Comparison of ENCODE assay signal across 27 cellular contexts in genomic region chr6:96302991-96303390, GRCh38.
"Had no signal": no experiment of that assay in that cellular context is flagged by ENCODE, and none has a peak within 500 bp of the region (broad histone marks: within the 10 kb centered on the region; RNA-seq: fewer than 3 reads in every experiment).

No MANE protein-coding gene starts in this region.

- H3K27ac ChIP-seq: coronary artery, esophagus squamous epithelium, heart right ventricle, left lung, neural progenitor cell, prostate gland, right atrium auricular region, thoracic aorta, tibial nerve, upper lobe of right lung, uterus had no signal

- ATAC-seq: heart right ventricle; left cardiac atrium; left lung; naive thymus-derived CD4-positive, alpha-beta T cell; sciatic nerve; stimulated activated effector memory CD8-positive, alpha-beta T cell treated with anti-CD3 and anti-CD28 coated beads, Interleukin-12 subunit alpha, Interleukin-12 subunit beta, amount 100 ng/mL, for 72 hours; upper lobe of right lung had no signal

- H3K4me3 ChIP-seq: coronary artery, esophagus squamous epithelium, heart right ventricle, left lung, neural progenitor cell, prostate gland, right atrium auricular region, smooth muscle cell, thoracic aorta, tibial nerve, upper lobe of right lung, uterus had no signal

- H2AFZ ChIP-seq: neural progenitor cell had no signal

- H3K9me3 ChIP-seq: esophagus squamous epithelium, left lung, prostate gland, right atrium auricular region, thoracic aorta, tibial nerve, upper lobe of right lung, uterus had no signal

- H3K9ac ChIP-seq: neural progenitor cell had no signal

- H3K4me1 ChIP-seq: esophagus squamous epithelium, heart right ventricle, left lung, neural progenitor cell, prostate gland, right atrium auricular region, tibial nerve, upper lobe of right lung, uterus had no signal

- H3K4me2 ChIP-seq: neural progenitor cell, smooth muscle cell had no signal

- H3K36me3 ChIP-seq: esophagus squamous epithelium, heart right ventricle, left lung, neural progenitor cell, prostate gland, right atrium auricular region, thoracic aorta, tibial nerve, upper lobe of right lung, uterus had no signal

- H3K27me3 ChIP-seq: esophagus squamous epithelium, heart right ventricle, left lung, neural progenitor cell, right atrium auricular region, tibial nerve, upper lobe of right lung, uterus had no signal

- DNase-seq: dermis blood vessel endothelial cell; effector memory CD4-positive, alpha-beta T cell; erythroblast; esophagus squamous epithelium; foreskin melanocyte; glutamatergic neuron; heart right ventricle; hippocampal formation; left cardiac atrium; left lung; mesendoderm; midbrain; naive thymus-derived CD4-positive, alpha-beta T cell; stimulated activated CD4-positive, alpha-beta T cell treated with anti-CD3 and anti-CD28 coated beads, Interleukin-12 subunit alpha, Interleukin-12 subunit beta, amount 100 ng/mL, for 4 hours; stimulated activated CD4-positive, alpha-beta T cell treated with anti-CD3 and anti-CD28 coated beads, Interleukin-2, amount 100 ng/mL, for 24 hours; stimulated activated CD4-positive, alpha-beta T cell treated with anti-CD3 and anti-CD28 coated beads, Interleukin-4, amount 100 ng/mL, for 24 hours; upper lobe of right lung; uterus had no signal
